In the genomic region with DNA sequence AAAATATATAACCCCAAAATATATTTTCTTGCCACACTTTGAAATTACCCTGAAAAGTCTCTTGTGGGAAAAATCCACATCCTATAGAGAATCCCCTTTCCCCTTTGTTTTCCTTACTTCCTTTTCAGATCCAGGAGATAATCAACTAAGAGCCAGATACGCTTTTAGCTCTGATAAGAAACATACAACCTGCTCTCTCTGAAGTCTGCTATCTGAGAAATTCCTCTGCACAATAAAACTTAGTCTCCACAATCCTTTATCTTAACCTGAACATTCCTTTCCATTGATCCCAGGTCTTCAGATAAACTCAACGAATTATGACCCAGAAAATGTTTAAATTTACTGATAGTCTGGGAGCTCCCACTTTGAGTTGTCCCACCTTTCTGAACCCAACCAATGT, we compare ENCODE assay signal across 20 cellular contexts.
A peak's percentile ranks its signal among the peaks of the same experiment; 100 is the strongest.
DNase-seq lines count a peak whose midpoint lies in the region; ATAC-seq lines count a peak whose summit lies in the region.
"Had no signal": no experiment of that assay in that cellular context is flagged by ENCODE, and none has a peak within 500 bp of the region (broad histone marks: within the 10 kb centered on the region; RNA-seq: fewer than 3 reads in every experiment).

No MANE protein-coding gene starts in this region.

- no peaks in the 10 kb centered on the region for H3K9me3 ChIP-seq in HUES48 (ENCODE audit: control insufficient read depth, insufficient read depth, low read length)
- no peaks in the 10 kb centered on the region for H3K9me3 ChIP-seq in trophoblast cell (ENCODE audit: insufficient read depth, low read depth, low read length)
- H3K9me3 ChIP-seq: A549, BE2C had no signal

- no peak overlapping the region for H2BK120ac ChIP-seq in mesendoderm (ENCODE audit: low read depth, low read length)
- no peak overlapping the region for H2BK120ac ChIP-seq in trophoblast cell (ENCODE audit: insufficient read depth, low read length, poor library complexity)

- WGBS in mesendoderm (ENCODE audit: extremely low coverage, insufficient coverage, low lambda C conversion rate): no CpG with 5 or more reads among the region's 2 CpGs
- WGBS in trophoblast cell (ENCODE audit: extremely low coverage, insufficient coverage, insufficient read length): no CpG with 5 or more reads among the region's 2 CpGs

- H3K4me3 ChIP-seq in HUES48 (ENCODE audit: low read depth, low read length) (no peak overlapping the region), mesendoderm (ENCODE audit: low read length) (no peak overlapping the region), trophoblast cell (ENCODE audit: low read depth, low read length) (no peak overlapping the region)
- H3K4me3 ChIP-seq: A549; BLaER1 treated with 17β-estradiol and CSF1 and Interleukin-3, amounts not matched to agents 10 nM and 100 nM; GM23248 had no signal

- peaks cover 16% of the 10 kb centered on the region for H3K4me1 ChIP-seq in HUES48 (ENCODE audit: control insufficient read depth, insufficient read depth, low read length)
- peaks cover 5% of the 10 kb centered on the region for H3K4me1 ChIP-seq in mesendoderm (ENCODE audit: control insufficient read depth, low read depth, low read length)
- peaks cover 10 to 22% of the 10 kb centered on the region in 2 experiments for H3K4me1 ChIP-seq in trophoblast cell (ENCODE audit: control insufficient read depth in 1 of 2, insufficient read depth in 2 of 2, low read length in 2 of 2)
- H3K4me1 ChIP-seq: A549, BE2C had no signal

- no peak overlapping the region for H4K5ac ChIP-seq in mesendoderm (ENCODE audit: low read length)

- no peaks in the 10 kb centered on the region for H3K79me1 ChIP-seq in mesendoderm (ENCODE audit: low read length)
- peaks cover 34% of the 10 kb centered on the region for H3K79me1 ChIP-seq in trophoblast cell (ENCODE audit: low read length)

- H3K18ac ChIP-seq in mesendoderm (ENCODE audit: low read length) (peak overlapping the region; percentile 60), trophoblast cell (ENCODE audit: low read length) (no peak overlapping the region)

- no peak overlapping the region for H3K14ac ChIP-seq in trophoblast cell (ENCODE audit: low read length)

- no peak overlapping the region for H4K12ac ChIP-seq in trophoblast cell (ENCODE audit: low read depth, low read length)

- no peak for ATAC-seq in HG03439 (IDR thresholded peaks at IDR 0.05; ENCODE audit: unreplicated experiment)
- ATAC-seq: A549 had no signal

- no peak overlapping the region for H3K23ac ChIP-seq in mesendoderm (ENCODE audit: low read length)
- H3K23ac ChIP-seq in trophoblast cell (ENCODE audit: low read length): no peak overlapping the region

- no peak overlapping the region for H3K4ac ChIP-seq in mesendoderm (ENCODE audit: low read depth, low read length)
- H3K4ac ChIP-seq in trophoblast cell (ENCODE audit: low read depth, low read length): no peak overlapping the region

- H2BK15ac ChIP-seq in mesendoderm (replicated peaks; ENCODE audit: low read depth): no peak overlapping the region

- H3K27me3 ChIP-seq in HUES48 (ENCODE audit: control insufficient read depth, insufficient read depth, low read length) (no peaks in the 10 kb centered on the region), mesendoderm (ENCODE audit: insufficient read depth, low read length, poor library complexity) (no peaks in the 10 kb centered on the region), trophoblast cell (ENCODE audit: insufficient read depth, low read length) (no peaks in the 10 kb centered on the region)
- H3K27me3 ChIP-seq: BE2C; BLaER1 treated with 17β-estradiol and CSF1 and Interleukin-3, amounts not matched to agents 10 nM and 100 nM had no signal

- H3K27ac ChIP-seq in HUES48 (ENCODE audit: low read depth, low read length) (peak overlapping the region; percentile 8), mesendoderm (ENCODE audit: low read depth, low read length) (no peak overlapping the region), trophoblast cell (ENCODE audit: low read depth, low read length) (peak overlapping the region; percentile 68)
- H3K27ac ChIP-seq: A549; BLaER1 treated with 17β-estradiol and CSF1 and Interleukin-3, amounts not matched to agents 10 nM and 100 nM; GM23248 had no signal

- H3K79me2 ChIP-seq in mesendoderm (ENCODE audit: control insufficient read depth, insufficient read depth, low read length) (no peaks in the 10 kb centered on the region), trophoblast cell (ENCODE audit: control insufficient read depth, insufficient read depth, low read length, poor library complexity) (no peaks in the 10 kb centered on the region)

- no peak overlapping the region for H4K91ac ChIP-seq in trophoblast cell (ENCODE audit: low read depth, low read length)

- no peak overlapping the region for H2AFZ ChIP-seq in trophoblast cell (ENCODE audit: insufficient read depth, low read length, poor library complexity)
- H2AFZ ChIP-seq: GM23248 had no signal

- H2BK12ac ChIP-seq in trophoblast cell (ENCODE audit: low read length): no peak overlapping the region

- H2BK5ac ChIP-seq in mesendoderm (ENCODE audit: low read length): no peak overlapping the region
- no peak overlapping the region for H2BK5ac ChIP-seq in trophoblast cell (ENCODE audit: low read depth, low read length, poor library complexity)

- H3K36me3 ChIP-seq in HUES48 (ENCODE audit: control insufficient read depth, insufficient read depth, low read length) (no peaks in the 10 kb centered on the region), mesendoderm (ENCODE audit: control insufficient read depth, insufficient read depth, low read length) (no peaks in the 10 kb centered on the region), trophoblast cell (ENCODE audit: control insufficient read depth in 1 of 2, insufficient read depth in 2 of 2, low read length in 2 of 2) (no peaks in the 10 kb centered on the region)
- H3K36me3 ChIP-seq: BE2C; BLaER1 treated with 17β-estradiol and CSF1 and Interleukin-3, amounts not matched to agents 10 nM and 100 nM had no signal

- no peak overlapping the region for H4K8ac ChIP-seq in mesendoderm (ENCODE audit: low read depth, low read length)
- no peak overlapping the region for H4K8ac ChIP-seq in trophoblast cell (ENCODE audit: low read depth, low read length)

- DNase-seq in mesendoderm (peak; percentile 80), trophoblast cell (no peak), NCI-H524 treated with DMSO at 0.1 percent for 48 hours (lab: John Stamatoyannopoulos, UW) (no peak), NCI-H446 (lab: John Stamatoyannopoulos, UW) (no peak)
- DNase-seq: 8988T; ACHN; AML-193; BE2C; Calu3; CD4-positive, alpha-beta T cell; CD8-positive, alpha-beta memory T cell; DMS153; DND-41; GM23248; H7; HCEC 1CT had no signal

- H3K4me2 ChIP-seq in mesendoderm (ENCODE audit: low read length) (no peak overlapping the region), trophoblast cell (ENCODE audit: low read length) (no peak overlapping the region)
- H3K4me2 ChIP-seq: A549; BLaER1 treated with 17β-estradiol and CSF1 and Interleukin-3, amounts not matched to agents 10 nM and 100 nM had no signal

- no peak overlapping the region for H3K56ac ChIP-seq in mesendoderm (ENCODE audit: low read length)

- H3K9ac ChIP-seq in HUES48 (ENCODE audit: low read depth, low read length): no peak overlapping the region
- no peak overlapping the region for H3K9ac ChIP-seq in mesendoderm (ENCODE audit: low read length)
- no peak overlapping the region for H3K9ac ChIP-seq in trophoblast cell (ENCODE audit: low read length)
- H3K9ac ChIP-seq: BLaER1 treated with 17β-estradiol and CSF1 and Interleukin-3, amounts not matched to agents 10 nM and 100 nM; GM23248 had no signal

- H2AK5ac ChIP-seq in mesendoderm (ENCODE audit: low read length) (no peak overlapping the region), trophoblast cell (ENCODE audit: low read length) (no peak overlapping the region)
